19 cellular contexts compared by ENCODE assay signal in the genomic region with DNA sequence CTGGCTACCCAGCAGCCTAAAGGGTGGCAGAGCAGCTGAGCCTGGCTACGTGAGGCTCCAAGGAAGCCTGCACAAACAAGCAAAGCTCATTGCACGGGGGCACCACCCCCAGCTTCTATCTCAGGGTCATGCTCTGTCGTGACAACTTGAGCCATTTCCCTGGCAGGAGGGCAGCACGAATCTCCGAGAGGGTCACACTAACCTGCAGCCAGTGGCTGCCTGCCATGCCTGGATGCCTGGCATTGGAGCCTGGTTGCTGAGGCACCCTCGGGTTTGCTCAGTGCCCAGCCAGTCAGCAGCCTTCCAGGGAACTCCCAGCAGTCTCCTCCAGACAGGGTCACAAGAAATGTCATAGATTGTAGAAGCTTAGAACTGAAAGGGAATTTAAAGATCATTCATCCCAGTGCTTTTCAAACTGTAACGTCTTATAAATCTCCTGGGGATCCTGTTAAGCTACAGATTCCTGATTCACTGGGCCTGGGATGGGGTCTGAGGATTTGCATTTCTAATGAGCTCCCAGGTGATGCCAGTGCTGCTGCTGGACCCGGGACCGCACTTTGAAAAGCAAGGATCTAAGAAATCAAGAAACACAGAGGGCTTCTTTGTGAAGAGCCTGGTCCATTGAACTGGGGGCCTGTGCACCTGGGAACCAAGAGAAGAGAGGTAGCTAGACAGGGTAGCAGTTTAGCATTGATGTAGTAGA. TPM values are rescaled to one million over a fixed set of nuclear protein-coding genes. Genes with fewer than 3 reads are reported as not detected.
A peak's percentile ranks its signal among the peaks of the same experiment; 100 is the strongest.
DNase-seq lines count a peak whose midpoint lies in the region; ATAC-seq and TF ChIP-seq lines count a peak whose summit lies in the region.
"Had no signal": no experiment of that assay in that cellular context is flagged by ENCODE, and none has a peak within 500 bp of the region (broad histone marks: within the 10 kb centered on the region; RNA-seq: fewer than 3 reads in every experiment).

No MANE protein-coding gene starts in this region.

- H3K36me3 ChIP-seq in ovary: no peaks in the 10 kb centered on the region
- no peaks in the 10 kb centered on the region for H3K36me3 ChIP-seq in breast epithelium
- H3K36me3 ChIP-seq: prostate gland had no signal

- no peak for TF ChIP-seq EP300 in ovary (IDR thresholded peaks at IDR 0.05)

- peak; percentile 45 for DNase-seq in D341Med (ENCODE audit: low spot score)
- peak; percentile 20 for DNase-seq in astrocyte of the hippocampus (ENCODE audit: low read depth, low spot score)
- DNase-seq in left cardiac atrium: no peak
- DNase-seq in pons (ENCODE audit: low spot score): peak; percentile 15
- no peak for DNase-seq in NCI-H128 (lab: John Stamatoyannopoulos, UW; ENCODE audit: unreplicated experiment)
- DNase-seq in ovary: no peak
- DNase-seq in breast epithelium (ENCODE audit: low spot score in 2 of 2): no peak
- DNase-seq: activated CD4-positive, alpha-beta T cell treated with anti-CD3 and anti-CD28 coated beads for 4 hours; activated gamma-delta T cell treated with Interleukin-2 at 50 U/mL for 16 hours; CD8-positive, alpha-beta T cell; foreskin fibroblast; NCI-H1417; NCI-H69; RPMI8226; stimulated activated CD4-positive, alpha-beta T cell treated with anti-CD3 and anti-CD28 coated beads, Interleukin-12 subunit alpha, Interleukin-12 subunit beta, amount 100 ng/mL, for 4 hours had no signal

- TF ChIP-seq CTCF in ovary (IDR thresholded peaks at IDR 0.05) (no peak), breast epithelium (IDR thresholded peaks at IDR 0.05) (no peak)

- ATAC-seq in left cardiac atrium: peak; percentile 40 to 53
- no peak for ATAC-seq in GM18502 (IDR thresholded peaks at IDR 0.05; ENCODE audit: poor library complexity, unreplicated experiment)
- ATAC-seq: CD8-positive, alpha-beta T cell had no signal

- intact Hi-C loops in left cardiac atrium (cut with DNase I) (no loop called here), ovary (cut with DNase I) (loop anchor here in 1 of 4 donors (10.0 kb wide), 1 partner anchor 63 kb away; no protein-coding TSS in a partner anchor), breast epithelium (cut with DNase I; ENCODE audit: low total_unique reads) (no loop called here)

- 25 to 36% (median 29%) methylated on average over 9 of the region's 9 CpGs for WGBS in ovary, 3 donors

- H3K9me3 ChIP-seq in ovary (no peaks in the 10 kb centered on the region), breast epithelium (no peaks in the 10 kb centered on the region)
- H3K9me3 ChIP-seq: prostate gland had no signal

- H3K4me1 ChIP-seq in ovary (ENCODE audit: insufficient read depth) (no peaks in the 10 kb centered on the region), breast epithelium (no peaks in the 10 kb centered on the region)
- H3K4me1 ChIP-seq: prostate gland had no signal

- TF ChIP-seq POLR2A in ovary (IDR thresholded peaks at IDR 0.05) (no peak), breast epithelium (IDR thresholded peaks at IDR 0.05) (no peak)

- H3K27me3 ChIP-seq in ovary (no peaks in the 10 kb centered on the region), breast epithelium (no peaks in the 10 kb centered on the region)

- H3K27ac ChIP-seq in ovary (no peak overlapping the region), breast epithelium (no peak overlapping the region)
- H3K27ac ChIP-seq: coronary artery, prostate gland had no signal

- no peak overlapping the region for H3K4me3 ChIP-seq in ovary
- no peak overlapping the region for H3K4me3 ChIP-seq in breast epithelium
- H3K4me3 ChIP-seq: coronary artery, prostate gland had no signal

RNA-seq across cellular contexts. Expression of a gene that starts 48.4 kb away (rescaled TPM):
- total RNA-seq in left cardiac atrium (under 1 TPM; 0.12 to 0.29 TPM), ovary (under 1 TPM in 1 of 7 donors, not detected in 6; 0.11 TPM), breast epithelium (under 1 TPM in 2 of 3 donors, not detected in 1; 0.29 to 0.32 TPM)
- under 1 TPM in 1 of 2 donors, not detected in 1; 0.13 TPM for polyA plus RNA-seq in ovary
- total RNA-seq: CD8-positive, alpha-beta T cell; myocyte had no signal

Comparison
In these comparisons a context has a peak if more than half of its experiments do, and no peak if none do; other contexts are left out.
1. DNase-seq: peak in D341Med (single experiment), astrocyte of the hippocampus (single experiment) and pons (single experiment); none in left cardiac atrium (single experiment), NCI-H128 (single experiment), ovary (0 of 5) and breast epithelium (0 of 2).